Comparison of ENCODE assay signal across 8 cellular contexts in genomic region chr6:87705070-87705691, GRCh38. TPM values are rescaled to one million over a fixed set of nuclear protein-coding genes. Genes with fewer than 3 reads are reported as not detected.
DNase-seq lines count a peak whose midpoint lies in the region; ATAC-seq and TF ChIP-seq lines count a peak whose summit lies in the region.

No MANE protein-coding gene starts in this region.

- H3K4me3 ChIP-seq in SK-N-SH (ENCODE audit: low read depth in 2 of 2, low read length in 1 of 2) (no peak overlapping the region), PC-3 (ENCODE audit: low read length) (no peak overlapping the region), left lung (no peak overlapping the region)

- CTCF ChIA-PET in SK-N-SH (lab: Yijun Ruan, JAX): no interaction called here
- CTCF ChIA-PET in PC-3 (lab: Charles Lee): interaction anchor here (0.7 kb wide), 1 partner anchor 151 kb away, joined by 4 read pairs; no protein-coding TSS in a partner anchor
- CTCF ChIA-PET in WTC11 (lab: Charles Lee): interaction anchor here (0.6 kb wide), 1 partner anchor 49 kb away, joined by 3 read pairs; no protein-coding TSS in a partner anchor

- H4K20me1 ChIP-seq in SK-N-SH (ENCODE audit: insufficient read depth): peaks cover 5% of the 10 kb centered on the region
- peaks cover 4% of the 10 kb centered on the region for H4K20me1 ChIP-seq in PC-3 (ENCODE audit: low read length)

- H3K27me3 ChIP-seq in SK-N-SH (ENCODE audit: insufficient read depth) (no peaks in the 10 kb centered on the region), PC-3 (ENCODE audit: low read length) (no peaks in the 10 kb centered on the region), left lung (no peaks in the 10 kb centered on the region)

- ATAC-seq in SK-N-SH treated with all-trans-retinoic acid at 6 μM for 48 hours: no peak
- ATAC-seq in HG02610 (IDR thresholded peaks at IDR 0.05; ENCODE audit: unreplicated experiment): peak; percentile 76
- ATAC-seq in PC-3: peak; percentile 34
- ATAC-seq in left lung: no peak
- ATAC-seq in WTC11: no peak

- H2AFZ ChIP-seq in SK-N-SH (ENCODE audit: low read depth) (peak overlapping the region; percentile 49; the same call in 1 of the 2 replicates), PC-3 (ENCODE audit: low read length) (no peak overlapping the region)

- TF ChIP-seq CTCF in SK-N-SH (IDR thresholded peaks at IDR 0.05) (no peak), PC-3 (conservative IDR thresholded peaks at IDR 0.05; ENCODE audit: low read depth, low read length) (no peak), left lung (IDR thresholded peaks at IDR 0.05) (no peak), WTC11 (IDR thresholded peaks at IDR 0.05) (no peak)

- POLR2A ChIA-PET in SK-N-SH (lab: Yijun Ruan, JAX): no interaction called here
- POLR2A ChIA-PET in PC-3 (lab: Charles Lee; ENCODE audit: unreplicated experiment): no interaction called here
- POLR2A ChIA-PET in WTC11 (lab: Charles Lee): no interaction called here

- H3F3A ChIP-seq in SK-N-SH (replicated peaks; ENCODE audit: insufficient read depth) (peaks cover 39% of the 10 kb centered on the region), PC-3 (ENCODE audit: low read length, unreplicated experiment) (peaks cover 5% of the 10 kb centered on the region)

- H3K4me2 ChIP-seq in SK-N-SH: no peak overlapping the region
- peak overlapping the region; percentile 60 for H3K4me2 ChIP-seq in PC-3 (ENCODE audit: low read length)

- H3K79me2 ChIP-seq in SK-N-SH (ENCODE audit: insufficient read depth): peaks cover 18% of the 10 kb centered on the region
- H3K79me2 ChIP-seq in PC-3 (ENCODE audit: low read length): peaks cover 19% of the 10 kb centered on the region

- DNase-seq in SK-N-SH (no peak), PC-3 (peak; percentile 80), renal cortical epithelial cell (ENCODE audit: low read depth) (peak; percentile 71), left lung (no peak), WTC11 (ENCODE audit: low spot score) (no peak), NCI-H2081 treated with DMSO at 0.1 percent for 48 hours (lab: John Stamatoyannopoulos, UW) (no peak)

- no peak overlapping the region for H3K27ac Mint-ChIP-seq in WTC11

- no peak for TF ChIP-seq RAD21 in SK-N-SH (IDR thresholded peaks at IDR 0.05; ENCODE audit: low read length)

- intact Hi-C loops in PC-3 (cut with micrococcal nuclease): no loop called here
- intact Hi-C loops in left lung (cut with DNase I): no loop called here

- no TSS peak for BruUV-seq in PC-3 (replicated peaks; lab: Mats Ljungman, UMichigan)

- no peak overlapping the region for H3K9ac ChIP-seq in SK-N-SH
- peak overlapping the region; percentile 53; the same call in 1 of the 2 replicates for H3K9ac ChIP-seq in PC-3 (ENCODE audit: low read length)

- H3K27ac ChIP-seq in SK-N-SH (ENCODE audit: low read depth in 2 of 2, low read length in 1 of 2) (peak overlapping the region in 1 of 2 experiments; percentile 28; a peak in 1 of 4 replicates), PC-3 (ENCODE audit: low read length) (peak overlapping the region; percentile 89), left lung (no peak overlapping the region)

- peaks cover 0 to 6% of the 10 kb centered on the region in 2 experiments; a peak in 1 of 4 replicates for H3K4me1 ChIP-seq in SK-N-SH (ENCODE audit: control insufficient read depth in 1 of 2, insufficient read depth in 2 of 2, low read depth in 1 of 2, low read length in 1 of 2)
- peaks cover 34% of the 10 kb centered on the region for H3K4me1 ChIP-seq in PC-3 (ENCODE audit: insufficient read depth, low read length)
- H3K4me1 ChIP-seq in left lung: peaks cover 0 to 20% of the 10 kb centered on the region in 2 donors

- H3K9me3 Mint-ChIP-seq in WTC11: peaks cover 6% of the 10 kb centered on the region

- H3K4me1 Mint-ChIP-seq in WTC11: peaks cover 6% of the 10 kb centered on the region

- H3K36me3 Mint-ChIP-seq in WTC11: peaks cover 10% of the 10 kb centered on the region

- no peak for TF ChIP-seq EP300 in SK-N-SH (IDR thresholded peaks at IDR 0.05; ENCODE audit: borderline replicate concordance in 1 of 2, low read depth in 1 of 2, low read length in 1 of 2)

- no peaks in the 10 kb centered on the region for H3K36me3 ChIP-seq in SK-N-SH (replicated peaks in 1 of 2; ENCODE audit: control insufficient read depth in 1 of 2, insufficient read depth in 2 of 2, low read length in 1 of 2)
- H3K36me3 ChIP-seq in PC-3 (ENCODE audit: low read depth, low read length): no peaks in the 10 kb centered on the region
- H3K36me3 ChIP-seq in left lung: no peaks in the 10 kb centered on the region

- no peaks in the 10 kb centered on the region for H3K27me3 Mint-ChIP-seq in WTC11 (ENCODE audit: low read depth)

- WGBS in SK-N-SH (ENCODE audit: low lambda C conversion rate): 73% methylated on average over 3 of the region's 4 CpGs

- H3K4me3 Mint-ChIP-seq in WTC11: no peak overlapping the region

- H3K9me3 ChIP-seq in SK-N-SH (no peaks in the 10 kb centered on the region), PC-3 (ENCODE audit: low read length) (no peaks in the 10 kb centered on the region), left lung (no peaks in the 10 kb centered on the region)

- H3K9me2 ChIP-seq in SK-N-SH (no peaks in the 10 kb centered on the region), PC-3 (replicated peaks; ENCODE audit: low read length) (no peaks in the 10 kb centered on the region)

TF ChIP-seq in SK-N-SH, 30 proteins besides CTCF, POLR2A, EP300 and RAD21 (continues in another document):
- TF ChIP-seq MAX (IDR thresholded peaks at IDR 0.05; ENCODE audit: low read depth): no peak

TF ChIP-seq in SK-N-SH treated with all-trans-retinoic acid at 6 μM for 48 hours, 23 proteins besides CTCF, POLR2A, EP300 and RAD21 (continues in another document):
- TF ChIP-seq ZNF70 (CRISPR knock-in tag; IDR thresholded peaks at IDR 0.05): no peak
- no peak for TF ChIP-seq ZFP3 (CRISPR knock-in tag; IDR thresholded peaks at IDR 0.05)
- TF ChIP-seq POU6F1 (CRISPR knock-in tag; IDR thresholded peaks at IDR 0.05; ENCODE audit: borderline replicate concordance, low read depth): no peak
- no peak for TF ChIP-seq ARNTL (CRISPR knock-in tag; IDR thresholded peaks at IDR 0.05; ENCODE audit: borderline replicate concordance, low read depth)
- TF ChIP-seq BACH2 (CRISPR knock-in tag; IDR thresholded peaks at IDR 0.05; ENCODE audit: borderline replicate concordance): no peak
- TF ChIP-seq ESRRG (CRISPR knock-in tag; IDR thresholded peaks at IDR 0.05): no peak
- no peak for TF ChIP-seq CSDC2 (CRISPR knock-in tag; IDR thresholded peaks at IDR 0.05)
- TF ChIP-seq ZFP30 (CRISPR knock-in tag; IDR thresholded peaks at IDR 0.05): no peak

TF ChIP-seq in WTC11, 78 proteins besides CTCF, POLR2A, EP300 and RAD21 (continues in another document):
- no peak for TF ChIP-seq ZNF396 (CRISPR knock-in tag; IDR thresholded peaks at IDR 0.05; ENCODE audit: borderline replicate concordance)
- no peak for TF ChIP-seq MLX (CRISPR knock-in tag; IDR thresholded peaks at IDR 0.05)
- no peak for TF ChIP-seq NR3C1 (CRISPR knock-in tag; conservative IDR thresholded peaks at IDR 0.05; ENCODE audit: low read depth)
- TF ChIP-seq SMAD4 (CRISPR knock-in tag; IDR thresholded peaks at IDR 0.05): no peak
- no peak for TF ChIP-seq TEAD1 (CRISPR knock-in tag; IDR thresholded peaks at IDR 0.05)
- no peak for TF ChIP-seq ATF6 (CRISPR knock-in tag; IDR thresholded peaks at IDR 0.05)
- no peak for TF ChIP-seq FOXK1 (CRISPR knock-in tag; IDR thresholded peaks at IDR 0.05)
- TF ChIP-seq RORB (CRISPR knock-in tag; IDR thresholded peaks at IDR 0.05): no peak
- no peak for TF ChIP-seq NFATC4 (CRISPR knock-in tag; IDR thresholded peaks at IDR 0.05)
- no peak for TF ChIP-seq SMAD3 (CRISPR knock-in tag; IDR thresholded peaks at IDR 0.05; ENCODE audit: borderline replicate concordance)
- no peak for TF ChIP-seq IRF1 (CRISPR knock-in tag; IDR thresholded peaks at IDR 0.05)
- no peak for TF ChIP-seq ETV6 (CRISPR knock-in tag; IDR thresholded peaks at IDR 0.05)

RNA-seq across cellular contexts. Expression of gene AKIRIN2, which starts 3.1 kb away (rescaled TPM):
- polyA plus RNA-seq in SK-N-SH (2012; rRNA removed): 12.3 and 19.0 TPM in 2 replicates
- 28.5 and 31.7 TPM in 2 replicates for polyA plus RNA-seq in SK-N-SH (2012; cell fraction: cytosol; rRNA removed)
- polyA plus RNA-seq in SK-N-SH (2012; cell fraction: nucleus; rRNA removed): 22.4 and 25.4 TPM in 2 replicates
- total RNA-seq in PC-3 (2014; rRNA removed) (15.1 and 21.4 TPM in 2 replicates), renal cortical epithelial cell (19.4 and 29.7 TPM in 2 replicates), left lung (10 to 100 TPM; 43.6 to 57.8 TPM), WTC11 (2021) (81.4 to 90.2 TPM (median 88.6 TPM) in 3 replicates)

Comparison
In these comparisons a context has a peak if more than half of its experiments do, and no peak if none do; other contexts are left out.
1. DNase-seq: peak in PC-3 (single experiment) and renal cortical epithelial cell (single experiment); none in SK-N-SH (single experiment), left lung (0 of 2), WTC11 (single experiment) and NCI-H2081 treated with DMSO at 0.1 percent for 48 hours (single experiment).
2. ATAC-seq: peak in HG02610 (single experiment) and PC-3 (single experiment); none in SK-N-SH treated with all-trans-retinoic acid at 6 μM for 48 hours (single experiment), left lung (single experiment) and WTC11 (single experiment).